In genomic region chr3:134630506-134630905, GRCh38 we compare ENCODE assay signal across 12 cellular contexts. TPM values are rescaled to one million over a fixed set of nuclear protein-coding genes. Genes with fewer than 3 reads are reported as not detected.
DNase-seq lines count a peak whose midpoint lies in the region; ATAC-seq, FAIRE-seq and TF ChIP-seq lines count a peak whose summit lies in the region.
"Had no signal": no experiment of that assay in that cellular context is flagged by ENCODE, and none has a peak within 500 bp of the region (broad histone marks: within the 10 kb centered on the region; RNA-seq: fewer than 3 reads in every experiment).

No MANE protein-coding gene starts in this region.

- TF ChIP-seq EP300 in HepG2 (IDR thresholded peaks at IDR 0.05; ENCODE audit: low read depth in 2 of 2, low read length in 2 of 2) (no peak), HepG2 (CRISPR knock-in tag; IDR thresholded peaks at IDR 0.05; ENCODE audit: borderline replicate concordance) (no peak), upper lobe of left lung (IDR thresholded peaks at IDR 0.05) (no peak)

- H3K36me3 ChIP-seq in HepG2 (replicated peaks in 1 of 2; ENCODE audit: control insufficient read depth in 1 of 2, insufficient read depth in 2 of 2, low read length in 2 of 2), result no peaks in the 10 kb centered on the region
- H3K36me3 ChIP-seq in right lobe of liver, result no peaks in the 10 kb centered on the region
- H3K36me3 ChIP-seq in OCI-LY1 (ENCODE audit: insufficient read depth, low read length), result no peaks in the 10 kb centered on the region
- no peaks in the 10 kb centered on the region for H3K36me3 ChIP-seq in upper lobe of left lung

- 90% methylated on average over 1 of the region's 1 CpG for WGBS in HepG2 (ENCODE audit: low lambda C conversion rate)
- WGBS in right lobe of liver (ENCODE audit: insufficient coverage, low coverage, low lambda C conversion rate, missing lambda C conversion rate), result 93% methylated on average over 1 of the region's 1 CpG
- WGBS in upper lobe of left lung, 2 donors, result 92 to 98% methylated on average over 1 of the region's 1 CpG

- ATAC-seq in HepG2, result peak; percentile 96
- no peak for ATAC-seq in right lobe of liver
- ATAC-seq in stimulated activated naive CD8-positive, alpha-beta T cell treated with anti-CD3 and anti-CD28 coated beads, Interleukin-15, Interleukin-2, amounts not matched to agents 100 U/mL and 50 U/mL, for 24 hours, result no peak
- no peak for ATAC-seq in upper lobe of left lung (ENCODE audit: low FRiP score in 2 of 2)
- ATAC-seq: CD8-positive, alpha-beta T cell had no signal

- H3K4me2 ChIP-seq in HepG2 (ENCODE audit: low read depth, low read length) (no peak overlapping the region), OCI-LY1 (ENCODE audit: low read length) (no peak overlapping the region)

- BruUV-seq in HepG2 (replicated peaks; lab: Mats Ljungman, UMichigan), result no TSS peak

- H3K27me3 ChIP-seq in HepG2 (ENCODE audit: control insufficient read depth in 1 of 2, insufficient read depth in 2 of 2, low read length in 2 of 2) (no peaks in the 10 kb centered on the region), right lobe of liver (no peaks in the 10 kb centered on the region), OCI-LY1 (ENCODE audit: insufficient read depth, low read length) (no peaks in the 10 kb centered on the region), upper lobe of left lung (no peaks in the 10 kb centered on the region)

- H3K9ac ChIP-seq in HepG2 (ENCODE audit: insufficient read depth, low read depth, low read length) (no peak overlapping the region), OCI-LY1 (ENCODE audit: low read length) (no peak overlapping the region)

- TF ChIP-seq POLR2A in HepG2 (IDR thresholded peaks at IDR 0.05; ENCODE audit: insufficient read depth in 1 of 2, low read depth in 2 of 2, low read length in 2 of 2), result no peak
- TF ChIP-seq POLR2A in right lobe of liver (IDR thresholded peaks at IDR 0.05), result no peak
- TF ChIP-seq POLR2A in upper lobe of left lung (IDR thresholded peaks at IDR 0.05), result no peak

- peak; percentile 48 for TF ChIP-seq CTCF in HepG2 (CRISPR knock-in tag; IDR thresholded peaks at IDR 0.05)
- peak in 1 of 4 donors; percentile 4 for TF ChIP-seq CTCF in right lobe of liver (IDR thresholded peaks at IDR 0.05)
- TF ChIP-seq CTCF in OCI-LY1 (IDR thresholded peaks at IDR 0.05; ENCODE audit: low read length), result peak; percentile 49
- TF ChIP-seq CTCF in epithelial cell of esophagus (IDR thresholded peaks at IDR 0.05; ENCODE audit: insufficient read depth, low read depth, low read length, missing control alignments), result peak; percentile 50
- no peak for TF ChIP-seq CTCF in upper lobe of left lung (IDR thresholded peaks at IDR 0.05)

- no peak overlapping the region for H2AFZ ChIP-seq in HepG2 (ENCODE audit: low read length)
- H2AFZ ChIP-seq in OCI-LY1 (ENCODE audit: low read length), result no peak overlapping the region

- H3K79me2 ChIP-seq in HepG2 (ENCODE audit: insufficient read depth, low read length) (no peaks in the 10 kb centered on the region), OCI-LY1 (ENCODE audit: insufficient read depth, low read length) (no peaks in the 10 kb centered on the region)

- H4K20me1 ChIP-seq in HepG2 (ENCODE audit: insufficient read depth, low read length), result no peaks in the 10 kb centered on the region
- no peaks in the 10 kb centered on the region for H4K20me1 ChIP-seq in OCI-LY1 (ENCODE audit: insufficient read depth, low read length)

- no peaks in the 10 kb centered on the region for H3K9me2 ChIP-seq in OCI-LY1 (ENCODE audit: low read depth, low read length)

- no peaks in the 10 kb centered on the region for H3K4me1 ChIP-seq in HepG2 (ENCODE audit: insufficient read depth, low read length)
- H3K4me1 ChIP-seq in right lobe of liver, result no peaks in the 10 kb centered on the region
- H3K4me1 ChIP-seq in OCI-LY1 (ENCODE audit: insufficient read depth, low read length, severe bottlenecking), result no peaks in the 10 kb centered on the region
- no peaks in the 10 kb centered on the region for H3K4me1 ChIP-seq in upper lobe of left lung

- FAIRE-seq in HepG2 (lab: Jason Lieb, UNC), result peak; percentile 59

- CTCF ChIA-PET in HepG2 (lab: Yijun Ruan, JAX; ENCODE audit: low intra/inter-chr PET ratio, low total read pairs), result interaction anchor here (1.0 kb wide), 1 partner anchor 1264 kb away, joined by 3 read pairs; no protein-coding TSS in a partner anchor

- H3K4me3 ChIP-seq in HepG2 (replicated peaks in 1 of 3; ENCODE audit: insufficient read depth in 1 of 3, low read depth in 2 of 3, low read length in 3 of 3) (no peak overlapping the region), right lobe of liver (no peak overlapping the region), OCI-LY1 (ENCODE audit: low read depth, low read length, poor library complexity, severe bottlenecking) (no peak overlapping the region), epithelial cell of esophagus (ENCODE audit: low read length) (no peak overlapping the region), upper lobe of left lung (no peak overlapping the region)

- in situ Hi-C loops in HepG2 (cut with HindIII; ENCODE audit: extremely low pct_ligation_motif_present, low pct_unique_long_range_greater_than_20kb), result no loop called here

- intact Hi-C loops in HepG2 (cut with micrococcal nuclease; ENCODE audit: unreplicated experiment), result no loop called here
- intact Hi-C loops in right lobe of liver (cut with DNase I), result no loop called here

- POLR2A ChIA-PET in HepG2 (lab: Yijun Ruan, JAX), result no interaction called here

- H3K9me3 ChIP-seq in HepG2 (ENCODE audit: low read length) (no peaks in the 10 kb centered on the region), right lobe of liver (no peaks in the 10 kb centered on the region), OCI-LY1 (ENCODE audit: low read length) (peaks cover 14% of the 10 kb centered on the region), upper lobe of left lung (peaks cover 6 to 12% (median 7%) of the 10 kb centered on the region in 4 donors)

- no peaks in the 10 kb centered on the region for H3F3A ChIP-seq in OCI-LY1 (ENCODE audit: insufficient read depth, low read length)

- H3K27ac ChIP-seq in HepG2 (ENCODE audit: extremely low read length, insufficient read depth, low read length) (no peak overlapping the region), right lobe of liver (no peak overlapping the region), OCI-LY1 (ENCODE audit: low read depth, low read length, poor library complexity, severe bottlenecking) (no peak overlapping the region), upper lobe of left lung (no peak overlapping the region)

- no peak for TF ChIP-seq RAD21 in HepG2 (CRISPR knock-in tag; IDR thresholded peaks at IDR 0.05)

- DNase-seq in HepG2 (ENCODE audit: low spot score) (no peak), right lobe of liver (no peak), epithelial cell of esophagus (ENCODE audit: low read depth) (peak; percentile 52), cerebellar cortex (ENCODE audit: low spot score) (no peak), mesenteric fat pad (ENCODE audit: low spot score) (no peak), upper lobe of left lung (no peak)
- DNase-seq in stimulated activated naive CD8-positive, alpha-beta T cell treated with anti-CD3 and anti-CD28 coated beads, Interleukin-15, Interleukin-2, amounts not matched to agents 100 U/mL and 50 U/mL, for 24 hours, result no peak
- DNase-seq: activated gamma-delta T cell treated with Interleukin-2 at 50 U/mL for 16 hours; CD8-positive, alpha-beta T cell; effector CD8-positive, alpha-beta T cell; NCI-H1092 had no signal

TF ChIP-seq in HepG2, 621 proteins besides CTCF, POLR2A, EP300 and RAD21 (continues in another document):
- TF ChIP-seq PBX2 (CRISPR knock-in tag; IDR thresholded peaks at IDR 0.05), result no peak
- peak; percentile 41 for TF ChIP-seq XRCC5 (optimal IDR thresholded peaks at IDR 0.05; ENCODE audit: low read length)
- TF ChIP-seq STAG1 (CRISPR knock-in tag; IDR thresholded peaks at IDR 0.05), result peak; percentile 37

RNA-seq across cellular contexts. Expression of gene KY, which starts 20.3 kb away (rescaled TPM):
- total RNA-seq in HepG2 (2016; rRNA removed; fragmentation: Illumina TruSeq; extraction: Trizol), result not detected in 2 replicates
- not detected in 2 replicates for total RNA-seq in HepG2 (2016; cell fraction: cytosol; rRNA removed; fragmentation: Illumina TruSeq; extraction: Trizol; ENCODE audit: low read depth)
- total RNA-seq in HepG2 (2016; cell fraction: insoluble cytoplasmic fraction; rRNA removed; fragmentation: Illumina TruSeq; extraction: Trizol), result not detected in 2 replicates
- not detected in 2 replicates for total RNA-seq in HepG2 (2016; cell fraction: membrane; rRNA removed; fragmentation: Illumina TruSeq; extraction: Trizol)
- not detected in 2 replicates for total RNA-seq in HepG2 (2016; cell fraction: nucleus; rRNA removed; fragmentation: Illumina TruSeq; extraction: Trizol)
- polyA plus RNA-seq in HepG2 (2011; rRNA removed), result not detected in 2 replicates
- polyA plus RNA-seq in HepG2 (2011; cell fraction: cytosol; rRNA removed), result not detected in 2 replicates
- not detected in 2 replicates for polyA plus RNA-seq in HepG2 (2011; cell fraction: nucleus; rRNA removed)
- polyA plus RNA-seq in HepG2 (2012), result not detected in 2 replicates
- polyA plus RNA-seq in HepG2 (2016; cell fraction: cytosol; fragmentation: Illumina TruSeq; extraction: Trizol; ENCODE audit: low read depth), result not detected in 2 replicates
- polyA plus RNA-seq in HepG2 (2016; cell fraction: insoluble cytoplasmic fraction; fragmentation: Illumina TruSeq; extraction: Trizol; ENCODE audit: low read depth), result not detected in 2 replicates
- not detected in 2 replicates for polyA plus RNA-seq in HepG2 (2016; cell fraction: membrane; fragmentation: Illumina TruSeq; extraction: Trizol; ENCODE audit: low read depth)
- polyA plus RNA-seq in HepG2 (2016; cell fraction: nucleus; fragmentation: Illumina TruSeq; extraction: Trizol; ENCODE audit: insufficient read depth, low read depth), result not detected in 2 replicates
- polyA minus RNA-seq in HepG2 (2011; rRNA and poly(A)+ RNA removed; ENCODE audit: low replicate concordance), result 0.05 TPM in 1 of 2 replicates, not detected in the other
- not detected in 2 replicates for polyA minus RNA-seq in HepG2 (2011; cell fraction: cytosol; rRNA and poly(A)+ RNA removed)
- polyA minus RNA-seq in HepG2 (2011; cell fraction: nucleus; rRNA and poly(A)+ RNA removed), result not detected in 2 replicates
- total RNA-seq in right lobe of liver, result not detected
- total RNA-seq in mesenteric fat pad, result not detected
- 1 to 10 TPM in 1 of 6 donors, under 1 TPM in 3, not detected in 2; 0.11 to 2.1 (median 0.38) TPM for total RNA-seq in upper lobe of left lung
- total RNA-seq: CD8-positive, alpha-beta T cell had no signal

Comparison
In these comparisons a context has a peak if more than half of its experiments do, and no peak if none do; other contexts are left out.
1. CTCF ChIP-seq: peak in HepG2 (single experiment), OCI-LY1 (single experiment) and epithelial cell of esophagus (single experiment); none in upper lobe of left lung (0 of 6).